In the genomic region with DNA sequence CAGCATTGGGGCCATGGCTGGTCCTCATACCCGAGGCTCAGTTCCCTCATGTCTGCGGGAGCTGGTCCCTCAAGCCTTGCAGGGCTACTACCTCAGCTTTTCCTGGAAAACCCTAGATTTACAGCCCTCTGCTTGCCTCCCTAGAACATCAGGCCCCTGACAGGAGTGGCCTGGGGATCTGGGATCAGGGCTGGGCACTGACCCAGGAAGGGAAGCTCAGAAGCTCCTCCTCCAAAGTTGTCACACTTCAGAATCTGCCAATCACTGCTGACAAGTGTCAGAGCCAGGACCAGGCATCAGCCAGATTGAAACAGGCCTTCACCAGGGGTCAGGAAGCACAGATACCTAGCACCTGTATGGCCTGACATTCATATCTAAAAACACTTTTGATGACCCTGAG, we compare ENCODE assay signal across 2 cellular contexts.
TF ChIP-seq lines count a peak whose summit lies in the region.

No MANE protein-coding gene starts in this region.

TF ChIP-seq in SK-N-SH, 30 proteins besides CTCF, POLR2A, EP300 and RAD21 (continued from another document):
- TF ChIP-seq, protein P1, sequence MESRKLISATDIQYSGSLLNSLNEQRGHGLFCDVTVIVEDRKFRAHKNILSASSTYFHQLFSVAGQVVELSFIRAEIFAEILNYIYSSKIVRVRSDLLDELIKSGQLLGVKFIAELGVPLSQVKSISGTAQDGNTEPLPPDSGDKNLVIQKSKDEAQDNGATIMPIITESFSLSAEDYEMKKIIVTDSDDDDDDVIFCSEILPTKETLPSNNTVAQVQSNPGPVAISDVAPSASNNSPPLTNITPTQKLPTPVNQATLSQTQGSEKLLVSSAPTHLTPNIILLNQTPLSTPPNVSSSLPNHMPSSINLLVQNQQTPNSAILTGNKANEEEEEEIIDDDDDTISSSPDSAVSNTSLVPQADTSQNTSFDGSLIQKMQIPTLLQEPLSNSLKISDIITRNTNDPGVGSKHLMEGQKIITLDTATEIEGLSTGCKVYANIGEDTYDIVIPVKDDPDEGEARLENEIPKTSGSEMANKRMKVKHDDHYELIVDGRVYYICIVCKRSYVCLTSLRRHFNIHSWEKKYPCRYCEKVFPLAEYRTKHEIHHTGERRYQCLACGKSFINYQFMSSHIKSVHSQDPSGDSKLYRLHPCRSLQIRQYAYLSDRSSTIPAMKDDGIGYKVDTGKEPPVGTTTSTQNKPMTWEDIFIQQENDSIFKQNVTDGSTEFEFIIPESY (IDR thresholded peaks at IDR 0.05; ENCODE audit: borderline replicate concordance, low read depth) = no peak
- TF ChIP-seq SMC3 (IDR thresholded peaks at IDR 0.05; ENCODE audit: low read depth, low read length) (no peak), NFIC (IDR thresholded peaks at IDR 0.05; ENCODE audit: borderline replicate concordance) (no peak), FOSL2 (IDR thresholded peaks at IDR 0.05; ENCODE audit: borderline replicate concordance, low read depth) (no peak), RCOR1 (IDR thresholded peaks at IDR 0.05; ENCODE audit: low read length) (no peak), NRF1 (IDR thresholded peaks at IDR 0.05; ENCODE audit: low read depth, low read length) (no peak), ELF1 (IDR thresholded peaks at IDR 0.05) (no peak), TAF1 (IDR thresholded peaks at IDR 0.05; ENCODE audit: borderline replicate concordance, low read depth, low read length) (no peak)
- TF ChIP-seq, protein P2, sequence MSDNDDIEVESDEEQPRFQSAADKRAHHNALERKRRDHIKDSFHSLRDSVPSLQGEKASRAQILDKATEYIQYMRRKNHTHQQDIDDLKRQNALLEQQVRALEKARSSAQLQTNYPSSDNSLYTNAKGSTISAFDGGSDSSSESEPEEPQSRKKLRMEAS (IDR thresholded peaks at IDR 0.05; ENCODE audit: low read depth) = no peak

TF ChIP-seq in SK-N-SH treated with all-trans-retinoic acid at 6 μM for 48 hours, 23 proteins besides CTCF, POLR2A, EP300 and RAD21 (continued from another document):
- TF ChIP-seq, protein P3, sequence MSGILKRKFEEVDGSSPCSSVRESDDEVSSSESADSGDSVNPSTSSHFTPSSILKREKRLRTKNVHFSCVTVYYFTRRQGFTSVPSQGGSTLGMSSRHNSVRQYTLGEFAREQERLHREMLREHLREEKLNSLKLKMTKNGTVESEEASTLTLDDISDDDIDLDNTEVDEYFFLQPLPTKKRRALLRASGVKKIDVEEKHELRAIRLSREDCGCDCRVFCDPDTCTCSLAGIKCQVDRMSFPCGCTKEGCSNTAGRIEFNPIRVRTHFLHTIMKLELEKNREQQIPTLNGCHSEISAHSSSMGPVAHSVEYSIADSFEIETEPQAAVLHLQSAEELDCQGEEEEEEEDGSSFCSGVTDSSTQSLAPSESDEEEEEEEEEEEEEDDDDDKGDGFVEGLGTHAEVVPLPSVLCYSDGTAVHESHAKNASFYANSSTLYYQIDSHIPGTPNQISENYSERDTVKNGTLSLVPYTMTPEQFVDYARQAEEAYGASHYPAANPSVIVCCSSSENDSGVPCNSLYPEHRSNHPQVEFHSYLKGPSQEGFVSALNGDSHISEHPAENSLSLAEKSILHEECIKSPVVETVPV (CRISPR knock-in tag; IDR thresholded peaks at IDR 0.05) = no peak
- TF ChIP-seq ZFP3 (CRISPR knock-in tag; IDR thresholded peaks at IDR 0.05) = no peak
- TF ChIP-seq, protein P4, sequence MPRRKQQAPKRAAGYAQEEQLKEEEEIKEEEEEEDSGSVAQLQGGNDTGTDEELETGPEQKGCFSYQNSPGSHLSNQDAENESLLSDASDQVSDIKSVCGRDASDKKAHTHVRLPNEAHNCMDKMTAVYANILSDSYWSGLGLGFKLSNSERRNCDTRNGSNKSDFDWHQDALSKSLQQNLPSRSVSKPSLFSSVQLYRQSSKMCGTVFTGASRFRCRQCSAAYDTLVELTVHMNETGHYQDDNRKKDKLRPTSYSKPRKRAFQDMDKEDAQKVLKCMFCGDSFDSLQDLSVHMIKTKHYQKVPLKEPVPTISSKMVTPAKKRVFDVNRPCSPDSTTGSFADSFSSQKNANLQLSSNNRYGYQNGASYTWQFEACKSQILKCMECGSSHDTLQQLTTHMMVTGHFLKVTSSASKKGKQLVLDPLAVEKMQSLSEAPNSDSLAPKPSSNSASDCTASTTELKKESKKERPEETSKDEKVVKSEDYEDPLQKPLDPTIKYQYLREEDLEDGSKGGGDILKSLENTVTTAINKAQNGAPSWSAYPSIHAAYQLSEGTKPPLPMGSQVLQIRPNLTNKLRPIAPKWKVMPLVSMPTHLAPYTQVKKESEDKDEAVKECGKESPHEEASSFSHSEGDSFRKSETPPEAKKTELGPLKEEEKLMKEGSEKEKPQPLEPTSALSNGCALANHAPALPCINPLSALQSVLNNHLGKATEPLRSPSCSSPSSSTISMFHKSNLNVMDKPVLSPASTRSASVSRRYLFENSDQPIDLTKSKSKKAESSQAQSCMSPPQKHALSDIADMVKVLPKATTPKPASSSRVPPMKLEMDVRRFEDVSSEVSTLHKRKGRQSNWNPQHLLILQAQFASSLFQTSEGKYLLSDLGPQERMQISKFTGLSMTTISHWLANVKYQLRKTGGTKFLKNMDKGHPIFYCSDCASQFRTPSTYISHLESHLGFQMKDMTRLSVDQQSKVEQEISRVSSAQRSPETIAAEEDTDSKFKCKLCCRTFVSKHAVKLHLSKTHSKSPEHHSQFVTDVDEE (CRISPR knock-in tag; IDR thresholded peaks at IDR 0.05) = no peak
- TF ChIP-seq ZNF8 (CRISPR knock-in tag; IDR thresholded peaks at IDR 0.05) = no peak
- TF ChIP-seq OSR1 (CRISPR knock-in tag; IDR thresholded peaks at IDR 0.05) = no peak
